Comparison of ENCODE assay signal across 25 cellular contexts in genomic region chr2:225602205-225602604, GRCh38.
A peak's percentile ranks its signal among the peaks of the same experiment; 100 is the strongest.
DNase-seq lines count a peak whose midpoint lies in the region; ATAC-seq, FAIRE-seq and TF ChIP-seq lines count a peak whose summit lies in the region.
"Had no signal": no experiment of that assay in that cellular context is flagged by ENCODE, and none has a peak within 500 bp of the region (broad histone marks: within the 10 kb centered on the region; RNA-seq: fewer than 3 reads in every experiment).

No MANE protein-coding gene starts in this region.

- H3K9ac ChIP-seq in K562 (ENCODE audit: insufficient read depth in 1 of 2, low read depth in 2 of 2, low read length in 2 of 2), result peak overlapping the region in 1 of 2 experiments; percentile 42; a peak in 2 of 4 replicates
- H3K9ac ChIP-seq: BLaER1 had no signal

- peak; percentile 61 for DNase-seq in CMK (ENCODE audit: low read depth)
- peak in 58 of 76 experiments; percentile 1 to 89 (median 38) for DNase-seq in HUDEP-2 (lab: John Stamatoyannopoulos, UW; ENCODE audit: unreplicated experiment in 76 of 76)
- DNase-seq in K562 (ENCODE audit: extremely low read depth in 1 of 4, low spot score in 3 of 4), result peak; percentile 6 to 73 (median 20)
- peak; percentile 39 for DNase-seq in esophagus muscularis mucosa (ENCODE audit: extremely low spot score)
- no peak for DNase-seq in stimulated activated CD4-positive, alpha-beta T cell treated with anti-CD3 and anti-CD28 coated beads, Interleukin-1b, Interleukin-23, amount 100 ng/mL, for 48 hours
- DNase-seq in NCI-H524 treated with DMSO at 0.1 percent for 48 hours (lab: John Stamatoyannopoulos, UW), result no peak
- no peak for DNase-seq in T-cell
- DNase-seq: 8988T; ACHN; BE2C; C1 segment of cervical spinal cord; Caco-2; Calu3; CD4-positive, alpha-beta memory T cell; CD4-positive, CD25-positive, alpha-beta regulatory T cell; CD8-positive, alpha-beta memory T cell; DMS79 treated with DMSO at 0.1 percent for 48 hours; GF-D8 had no signal

- no peaks in the 10 kb centered on the region for H4K20me1 ChIP-seq in K562 (replicated peaks; ENCODE audit: control insufficient read depth, insufficient read depth, low read length)
- H4K20me1 ChIP-seq: BLaER1 had no signal

- in situ Hi-C loops in K562 (cut with MboI), result no loop called here

- H3K9me1 ChIP-seq in K562 (ENCODE audit: control insufficient read depth, insufficient read depth, low read length), result no peaks in the 10 kb centered on the region

- H3K4me1 ChIP-seq in K562 (replicated peaks in 1 of 2; ENCODE audit: control insufficient read depth in 2 of 2, insufficient read depth in 2 of 2, low read length in 2 of 2) (peaks cover 0 to 8% of the 10 kb centered on the region in 2 experiments; a peak in 2 of 5 replicates), esophagus muscularis mucosa (no peaks in the 10 kb centered on the region)
- H3K4me1 ChIP-seq: BE2C, Caco-2 had no signal

- H2AFZ ChIP-seq in K562 (ENCODE audit: low read depth, low read length), result peak overlapping the region; percentile 7; the same call in 1 of the 2 replicates

- no peak overlapping the region for H3K27ac Mint-ChIP-seq in T-cell
- H3K27ac Mint-ChIP-seq: CD14-positive monocyte; CD4-positive, alpha-beta memory T cell; CD4-positive, CD25-positive, alpha-beta regulatory T cell had no signal

- no peaks in the 10 kb centered on the region for H3K27me3 ChIP-seq in K562 (ENCODE audit: control insufficient read depth in 2 of 2, insufficient read depth in 2 of 2, low read length in 2 of 2)
- no peaks in the 10 kb centered on the region for H3K27me3 ChIP-seq in esophagus muscularis mucosa
- H3K27me3 ChIP-seq: BE2C, BLaER1 had no signal

- no peaks in the 10 kb centered on the region for H3K36me3 Mint-ChIP-seq in T-cell
- H3K36me3 Mint-ChIP-seq: CD14-positive monocyte; CD4-positive, alpha-beta memory T cell; CD4-positive, CD25-positive, alpha-beta regulatory T cell; CD8-positive, alpha-beta memory T cell had no signal

- H3K4me3 ChIP-seq in K562, result no peak overlapping the region
- H3K4me3 ChIP-seq in esophagus muscularis mucosa, result no peak overlapping the region
- H3K4me3 ChIP-seq: BLaER1 had no signal

- H3K79me2 ChIP-seq in K562 (ENCODE audit: control insufficient read depth, insufficient read depth, low read length), result no peaks in the 10 kb centered on the region

- TF ChIP-seq EP300 in K562 (IDR thresholded peaks at IDR 0.05; ENCODE audit: low read length), result peak; percentile 84
- TF ChIP-seq EP300 in esophagus muscularis mucosa (IDR thresholded peaks at IDR 0.05), result no peak

- CTCF ChIA-PET in K562 (lab: Yijun Ruan, JAX; ENCODE audit: low intra/inter-chr PET ratio) (no interaction called here), T-cell (lab: Charles Lee) (no interaction called here)

- FAIRE-seq in K562 (lab: Jason Lieb, UNC), result peak; percentile 69
- FAIRE-seq: A204.1, D721Med, G401.6, GM12891, GM19239 had no signal

- no peaks in the 10 kb centered on the region for H3K36me3 ChIP-seq in K562 (ENCODE audit: control insufficient read depth, insufficient read depth, low read length)
- H3K36me3 ChIP-seq in esophagus muscularis mucosa, result no peaks in the 10 kb centered on the region
- H3K36me3 ChIP-seq: BE2C, BLaER1 had no signal

- TF ChIP-seq POLR2A in K562 (conservative IDR thresholded peaks at IDR 0.05) (peak; percentile 32; the same call in 1 of the 2 replicates), esophagus muscularis mucosa (IDR thresholded peaks at IDR 0.05; ENCODE audit: low read depth) (no peak)

- no peaks in the 10 kb centered on the region for H3K4me1 Mint-ChIP-seq in T-cell
- H3K4me1 Mint-ChIP-seq: CD14-positive monocyte; CD4-positive, alpha-beta memory T cell; CD4-positive, CD25-positive, alpha-beta regulatory T cell; CD8-positive, alpha-beta memory T cell had no signal

- H3K27me3 Mint-ChIP-seq in T-cell, result peaks cover 0 to 6% of the 10 kb centered on the region in 2 donors
- H3K27me3 Mint-ChIP-seq: CD4-positive, CD25-positive, alpha-beta regulatory T cell had no signal

- no peak overlapping the region for H3K4me3 Mint-ChIP-seq in T-cell
- H3K4me3 Mint-ChIP-seq: CD14-positive monocyte; CD4-positive, alpha-beta memory T cell; CD4-positive, CD25-positive, alpha-beta regulatory T cell; CD8-positive, alpha-beta memory T cell had no signal

- TF ChIP-seq CTCF in K562 (IDR thresholded peaks at IDR 0.05 in 2 of 3, conservative IDR thresholded peaks at IDR 0.05 in 1 of 3; ENCODE audit: insufficient read depth in 2 of 3, low read depth in 1 of 3, low read length in 3 of 3), result no peak
- TF ChIP-seq CTCF in esophagus muscularis mucosa (IDR thresholded peaks at IDR 0.05), result no peak

- H3K4me2 ChIP-seq in K562 (ENCODE audit: insufficient read depth, low read length), result no peak overlapping the region
- H3K4me2 ChIP-seq: BLaER1 had no signal

- H3K9me3 Mint-ChIP-seq in T-cell, result no peaks in the 10 kb centered on the region
- H3K9me3 Mint-ChIP-seq: CD8-positive, alpha-beta memory T cell had no signal

- no peak for TF ChIP-seq RAD21 in K562 (CRISPR knock-in tag; conservative IDR thresholded peaks at IDR 0.05 in 1 of 2, IDR thresholded peaks at IDR 0.05 in 1 of 2)

- peak overlapping the region; percentile 83 for H3K27ac ChIP-seq in K562 (ENCODE audit: extremely low read depth, low read depth, low read length)
- H3K27ac ChIP-seq in esophagus muscularis mucosa (replicated peaks in 1 of 4), result no peak overlapping the region
- H3K27ac ChIP-seq: BLaER1 had no signal

- intact Hi-C loops in K562 (cut with micrococcal nuclease) (no loop called here), esophagus muscularis mucosa (cut with DNase I) (no loop called here)

- BruUV-seq in K562 (replicated peaks; lab: Mats Ljungman, UMichigan), result no TSS peak

- 0% methylated on average over 4 of the region's 4 CpGs for WGBS in K562 (ENCODE audit: insufficient coverage, low coverage, missing lambda C conversion rate)
- 84% methylated on average over 4 of the region's 4 CpGs for WGBS in esophagus muscularis mucosa

- POLR2A ChIA-PET in K562 (lab: Yijun Ruan, JAX) (interaction anchor here (0.6 kb wide), 1 partner anchor 1075 kb away, joined by 3 read pairs; no protein-coding TSS in a partner anchor), T-cell (lab: Charles Lee) (no interaction called here)

- peak; percentile 89 for ATAC-seq in K562
- ATAC-seq in T-cell (replicated peaks in 1 of 4), result no peak

- H3K9me3 ChIP-seq in K562 (replicated peaks; ENCODE audit: control insufficient read depth, insufficient read depth, low read depth, low read length) (peaks cover 1% of the 10 kb centered on the region; the same call in 1 of the 2 replicates), esophagus muscularis mucosa (no peaks in the 10 kb centered on the region)
- H3K9me3 ChIP-seq: BE2C, Caco-2 had no signal

TF ChIP-seq in K562, 482 proteins besides CTCF, POLR2A, EP300 and RAD21 (continues in another document):
- peak; percentile 44; the same call in 1 of the 2 replicates for TF ChIP-seq MAFG (tag; conservative IDR thresholded peaks at IDR 0.05)
- peak; percentile 66 for TF ChIP-seq FOXM1 (IDR thresholded peaks at IDR 0.05; ENCODE audit: low read depth)
- no peak for TF ChIP-seq FOXM1 (CRISPR knock-in tag; IDR thresholded peaks at IDR 0.05; ENCODE audit: low read depth)
- TF ChIP-seq NFIC (IDR thresholded peaks at IDR 0.05), result peak; percentile 45; the same call in 1 of the 2 replicates
- peak; percentile 74 for TF ChIP-seq SMARCA4 (IDR thresholded peaks at IDR 0.05)
- no peak for TF ChIP-seq MED1 (CRISPR knock-in tag; IDR thresholded peaks at IDR 0.05; ENCODE audit: borderline replicate concordance)
- peak; percentile 89 for TF ChIP-seq TCF3 (CRISPR knock-in tag; IDR thresholded peaks at IDR 0.05)
- 0 out of 2 replicates have a peak, but pooled peaks have one; percentile 31 for TF ChIP-seq PHB2 (IDR thresholded peaks at IDR 0.05; ENCODE audit: low read depth)
- no peak for TF ChIP-seq ZC3H11A (IDR thresholded peaks at IDR 0.05; ENCODE audit: low read depth, low read length)
- 0 out of 2 replicates have a peak, but pooled peaks have one; percentile 40 for TF ChIP-seq MYBL2 (IDR thresholded peaks at IDR 0.05; ENCODE audit: low read depth)
- no peak for TF ChIP-seq MYBL2 (CRISPR knock-in tag; IDR thresholded peaks at IDR 0.05; ENCODE audit: borderline replicate concordance)
- TF ChIP-seq MEIS2 (IDR thresholded peaks at IDR 0.05; ENCODE audit: partially characterized antibody), result peak; percentile 46
- no peak for TF ChIP-seq PBX2 (CRISPR knock-in tag; IDR thresholded peaks at IDR 0.05; ENCODE audit: low read depth)
- peak; percentile 38 for TF ChIP-seq PBX2 (tag; conservative IDR thresholded peaks at IDR 0.05; ENCODE audit: low read depth)
- no peak for TF ChIP-seq ZNF282 (CRISPR knock-in tag; IDR thresholded peaks at IDR 0.05)
- TF ChIP-seq SMARCE1 (IDR thresholded peaks at IDR 0.05), result peak; percentile 58; the same call in 1 of the 2 replicates
- no peak for TF ChIP-seq ZFP36 (IDR thresholded peaks at IDR 0.05; ENCODE audit: low read depth, low read length, partially characterized antibody)
- TF ChIP-seq SOX6 (IDR thresholded peaks at IDR 0.05), result peak; percentile 89
- TF ChIP-seq DPF2 (IDR thresholded peaks at IDR 0.05), result peak; percentile 84
- TF ChIP-seq TBP (optimal IDR thresholded peaks at IDR 0.05; ENCODE audit: low read depth, low read length), result peak; percentile 49

Comparison
In these comparisons a context has a peak if more than half of its experiments do, and no peak if none do; other contexts are left out.
1. DNase-seq: peak in CMK (single experiment), HUDEP-2 (58 of 76), K562 (4 of 4) and esophagus muscularis mucosa (single experiment); none in stimulated activated CD4-positive, alpha-beta T cell treated with anti-CD3 and anti-CD28 coated beads, Interleukin-1b, Interleukin-23, amount 100 ng/mL, for 48 hours (single experiment), NCI-H524 treated with DMSO at 0.1 percent for 48 hours (single experiment) and T-cell (0 of 34).